8 cellular contexts compared by ENCODE assay signal in the genomic region with DNA sequence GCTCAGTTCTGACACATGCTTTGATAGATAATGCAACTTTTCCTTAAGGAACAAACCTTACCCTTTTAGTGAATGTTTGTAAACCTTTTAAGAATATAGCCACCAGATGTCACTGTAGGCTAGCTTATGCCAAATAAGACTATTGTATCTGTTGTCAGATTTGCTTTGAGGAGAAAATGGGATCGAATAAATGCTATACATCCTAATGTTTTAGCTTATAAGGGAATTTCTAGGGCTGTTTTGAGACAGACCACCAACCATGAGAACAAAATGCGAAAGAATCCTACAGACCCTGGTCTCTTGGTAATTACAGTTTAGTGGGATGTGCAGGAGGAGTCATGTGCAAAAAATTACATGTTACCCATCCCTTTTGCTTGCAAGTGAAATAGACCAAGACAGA.
A peak's percentile ranks its signal among the peaks of the same experiment; 100 is the strongest.
DNase-seq lines count a peak whose midpoint lies in the region; ATAC-seq and TF ChIP-seq lines count a peak whose summit lies in the region.

No MANE protein-coding gene starts in this region.

- H3K27ac ChIP-seq in RWPE2 (ENCODE audit: poor library complexity, severe bottlenecking) = no peak overlapping the region

- no peaks in the 10 kb centered on the region for H3K9me3 ChIP-seq in RWPE2 (ENCODE audit: severe bottlenecking)

- no peaks in the 10 kb centered on the region for H3K36me3 ChIP-seq in RWPE2 (ENCODE audit: low read depth)

- TF ChIP-seq CTCF in RWPE2 (IDR thresholded peaks at IDR 0.05; ENCODE audit: poor library complexity, severe bottlenecking) = peak; percentile 75

- peak; percentile 74 for DNase-seq in DMS 273 (lab: John Stamatoyannopoulos, UW; ENCODE audit: unreplicated experiment)
- DNase-seq in DMS 273 treated with DMSO at 0.1 percent for 48 hours (lab: John Stamatoyannopoulos, UW) = no peak
- DNase-seq in Kasumi-1 (lab: John Stamatoyannopoulos, UW) = peak; percentile 25 to 53
- DNase-seq in RWPE2 (ENCODE audit: low spot score) = no peak
- DNase-seq in fibroblast of the conjunctiva (ENCODE audit: low read depth) = peak; percentile 27
- DNase-seq in retina = peak; percentile 63

- no peaks in the 10 kb centered on the region for H3K27me3 ChIP-seq in RWPE2 (ENCODE audit: insufficient read depth, poor library complexity, severe bottlenecking)

- H3K4me1 ChIP-seq in RWPE2 (ENCODE audit: insufficient read depth, poor library complexity, severe bottlenecking) = no peaks in the 10 kb centered on the region

- no peak overlapping the region for H3K4me3 ChIP-seq in RWPE2 (ENCODE audit: severe bottlenecking)

- ATAC-seq in RWPE2 (ENCODE audit: low read depth) (peak; percentile 73), HG02870 (IDR thresholded peaks at IDR 0.05; ENCODE audit: unreplicated experiment) (no peak), HG02973 (IDR thresholded peaks at IDR 0.05; ENCODE audit: unreplicated experiment) (no peak)

Comparison
In these comparisons a context has a peak if more than half of its experiments do, and no peak if none do; other contexts are left out.
1. DNase-seq: peak in DMS 273 (single experiment), Kasumi-1 (2 of 2), fibroblast of the conjunctiva (single experiment) and retina (single experiment); none in DMS 273 treated with DMSO at 0.1 percent for 48 hours (single experiment) and RWPE2 (single experiment).